Comparison of ENCODE assay signal across 30 cellular contexts in genomic region chr13:84431646-84432045, GRCh38.
DNase-seq lines count a peak whose midpoint lies in the region; ATAC-seq, FAIRE-seq and TF ChIP-seq lines count a peak whose summit lies in the region.
"Had no signal": no experiment of that assay in that cellular context is flagged by ENCODE, and none has a peak within 500 bp of the region (broad histone marks: within the 10 kb centered on the region; RNA-seq: fewer than 3 reads in every experiment).

No MANE protein-coding gene starts in this region.

- H3K9me3 Mint-ChIP-seq in astrocyte (ENCODE audit: unreplicated experiment) = peaks cover 4% of the 10 kb centered on the region
- no peaks in the 10 kb centered on the region for H3K9me3 Mint-ChIP-seq in activated CD8-positive, alpha-beta T cell treated with anti-CD3 and anti-CD28 coated beads for 36 hours
- H3K9me3 Mint-ChIP-seq: activated naive CD8-positive, alpha-beta T cell treated with anti-CD3 and anti-CD28 coated beads, Interleukin-2, amount 10 ng/mL, durations not matched to agents 7 days and 5 days; type B pancreatic cell had no signal

- POLR2A ChIA-PET in A673 (lab: Charles Lee; ENCODE audit: low non-redundant PET) = no interaction called here
- POLR2A ChIA-PET in activated CD8-positive, alpha-beta T cell treated with anti-CD3 and anti-CD28 coated beads for 36 hours (lab: Charles Lee) = no interaction called here

- H3K9ac ChIP-seq in astrocyte (ENCODE audit: low read length) = peak overlapping the region; percentile 10

- no peaks in the 10 kb centered on the region for H3K27me3 ChIP-seq in A673 (replicated peaks; ENCODE audit: insufficient read depth, low read depth, low read length, poor library complexity)
- H3K27me3 ChIP-seq in astrocyte (ENCODE audit: insufficient read depth, low read length) = no peaks in the 10 kb centered on the region
- H3K27me3 ChIP-seq in foreskin keratinocyte = no peaks in the 10 kb centered on the region
- H3K27me3 ChIP-seq in H7 (ENCODE audit: control insufficient read depth, insufficient read depth, low read length) = no peaks in the 10 kb centered on the region
- H3K27me3 ChIP-seq: BE2C, cardiac muscle cell had no signal

- H3K27ac Mint-ChIP-seq in astrocyte (ENCODE audit: unreplicated experiment) = peak overlapping the region; percentile 91
- H3K27ac Mint-ChIP-seq in activated CD8-positive, alpha-beta T cell treated with anti-CD3 and anti-CD28 coated beads for 36 hours = no peak overlapping the region
- H3K27ac Mint-ChIP-seq: activated B cell treated with CpG ODN at 0.5 μM for 24 hours; activated naive CD8-positive, alpha-beta T cell treated with anti-CD3 and anti-CD28 coated beads, Interleukin-2, amount 10 ng/mL, durations not matched to agents 7 days and 5 days; activated T-helper 2 cell treated with anti-CD3 and anti-CD28 coated beads, Interferon-gamma antibody, Interleukin-2, Interleukin-4, amounts not matched to agents 10 μg/mL and 5 μg/mL and 100 μg/mL, durations not matched to agents 14 hours and 24 hours and 36 hours; type B pancreatic cell had no signal

- H3K27ac ChIP-seq in A673 (ENCODE audit: low read depth, low read length, poor library complexity, severe bottlenecking) = no peak overlapping the region
- peak overlapping the region; percentile 84 for H3K27ac ChIP-seq in astrocyte (ENCODE audit: low read depth, low read length)
- H3K27ac ChIP-seq in foreskin keratinocyte = no peak overlapping the region
- H3K27ac ChIP-seq: cardiac muscle cell, psoas muscle, skin epidermis had no signal

- H3K27me3 Mint-ChIP-seq in astrocyte (ENCODE audit: low read depth, unreplicated experiment) = no peaks in the 10 kb centered on the region
- no peaks in the 10 kb centered on the region for H3K27me3 Mint-ChIP-seq in activated CD8-positive, alpha-beta T cell treated with anti-CD3 and anti-CD28 coated beads for 36 hours
- H3K27me3 Mint-ChIP-seq: activated B cell treated with CpG ODN at 0.5 μM for 24 hours; activated naive CD8-positive, alpha-beta T cell treated with anti-CD3 and anti-CD28 coated beads, Interleukin-2, amount 10 ng/mL, durations not matched to agents 7 days and 5 days; type B pancreatic cell had no signal

- ATAC-seq in foreskin keratinocyte = peak; percentile 28
- no peak for ATAC-seq in activated CD8-positive, alpha-beta T cell treated with anti-CD3 and anti-CD28 coated beads for 36 hours
- ATAC-seq: left cardiac atrium, PC-3, psoas muscle had no signal

- H4K20me1 ChIP-seq in astrocyte (ENCODE audit: insufficient read depth, low read length) = no peaks in the 10 kb centered on the region

- no peaks in the 10 kb centered on the region for H3K79me2 ChIP-seq in astrocyte (ENCODE audit: insufficient read depth, low read length)

- peak; percentile 4 for DNase-seq in A673 (ENCODE audit: low spot score)
- peak; percentile 70 for DNase-seq in HCEC 1CT
- DNase-seq in astrocyte (ENCODE audit: low read depth) = peak; percentile 81
- DNase-seq in foreskin keratinocyte = peak in 1 of 2 donors; percentile 38
- DNase-seq in activated CD8-positive, alpha-beta T cell treated with anti-CD3 and anti-CD28 coated beads for 36 hours = no peak
- DNase-seq in SKM-1 treated with dmso at 0.1 percent for 144 hours (lab: John Stamatoyannopoulos, UW; ENCODE audit: unreplicated experiment) = no peak
- no peak for DNase-seq in H7
- DNase-seq in cerebellum (ENCODE audit: low spot score) = no peak
- DNase-seq: 8988T; activated B cell treated with CpG ODN at 0.5 μM for 24 hours; activated CD4-positive, alpha-beta T cell treated with anti-CD3 and anti-CD28 coated beads, Interleukin-2, amount 50 U/mL, for 4 hours; activated naive CD8-positive, alpha-beta T cell treated with anti-CD3 and anti-CD28 coated beads, Interleukin-2, amount 10 ng/mL, durations not matched to agents 7 days and 5 days; BE2C; DMS79; KBM-7; left cardiac atrium; NCI-H1436 treated with DMSO at 0.1 percent for 48 hours; NCI-H2107; NCI-H510A treated with DMSO at 0.1 percent for 48 hours; PC-3; psoas muscle; Right ventricle myocardium superior; stimulated activated CD4-positive, alpha-beta T cell treated with anti-CD3 and anti-CD28 coated beads, Interleukin-1b, Interleukin-23, amount 100 ng/mL, for 48 hours; SW 1271; T1000 had no signal

- H3K4me2 ChIP-seq in astrocyte (ENCODE audit: low read length) = peak overlapping the region; percentile 39

- peaks cover 34% of the 10 kb centered on the region for H3K4me1 Mint-ChIP-seq in astrocyte (ENCODE audit: low read depth, unreplicated experiment)
- H3K4me1 Mint-ChIP-seq in activated CD8-positive, alpha-beta T cell treated with anti-CD3 and anti-CD28 coated beads for 36 hours (ENCODE audit: low read depth) = no peaks in the 10 kb centered on the region
- H3K4me1 Mint-ChIP-seq: activated B cell treated with CpG ODN at 0.5 μM for 24 hours; activated naive CD8-positive, alpha-beta T cell treated with anti-CD3 and anti-CD28 coated beads, Interleukin-2, amount 10 ng/mL, durations not matched to agents 7 days and 5 days had no signal

- no peak overlapping the region for H2AFZ ChIP-seq in astrocyte (ENCODE audit: low read depth, low read length)

- H3K4me1 ChIP-seq in A673 (ENCODE audit: insufficient read depth, low read length, poor library complexity, severe bottlenecking) (no peaks in the 10 kb centered on the region), astrocyte (ENCODE audit: insufficient read depth, low read length) (peaks cover 24% of the 10 kb centered on the region), foreskin keratinocyte (peaks cover 15% of the 10 kb centered on the region)
- H3K4me1 ChIP-seq: psoas muscle had no signal

- FAIRE-seq in astrocyte (lab: Jason Lieb, UNC) = peak; percentile 98
- FAIRE-seq: GM12891 had no signal

- H3K36me3 ChIP-seq in A673 (ENCODE audit: insufficient read depth, low read length, poor library complexity, severe bottlenecking) (no peaks in the 10 kb centered on the region), astrocyte (ENCODE audit: insufficient read depth, low read length) (no peaks in the 10 kb centered on the region), H7 (replicated peaks; ENCODE audit: control insufficient read depth, insufficient read depth, low read length) (no peaks in the 10 kb centered on the region)
- H3K36me3 ChIP-seq: BE2C, cardiac muscle cell had no signal

- intact Hi-C loops in A673 (cut with micrococcal nuclease; ENCODE audit: unreplicated experiment) = no loop called here
- intact Hi-C loops in activated CD8-positive, alpha-beta T cell treated with anti-CD3 and anti-CD28 coated beads for 36 hours (cut with micrococcal nuclease) = no loop called here

- H3K36me3 Mint-ChIP-seq in astrocyte (ENCODE audit: low read depth, unreplicated experiment) = no peaks in the 10 kb centered on the region
- H3K36me3 Mint-ChIP-seq in activated CD8-positive, alpha-beta T cell treated with anti-CD3 and anti-CD28 coated beads for 36 hours (ENCODE audit: low read depth) = no peaks in the 10 kb centered on the region
- H3K36me3 Mint-ChIP-seq: activated naive CD8-positive, alpha-beta T cell treated with anti-CD3 and anti-CD28 coated beads, Interleukin-2, amount 10 ng/mL, durations not matched to agents 7 days and 5 days; type B pancreatic cell had no signal

- H3K9me3 ChIP-seq in A673 (ENCODE audit: low read depth, low read length, poor library complexity, severe bottlenecking) (no peaks in the 10 kb centered on the region), astrocyte (ENCODE audit: insufficient read depth, low read depth, low read length) (no peaks in the 10 kb centered on the region)
- H3K9me3 ChIP-seq: BE2C, psoas muscle had no signal

- H3K4me3 ChIP-seq in A673 (ENCODE audit: low read depth, low read length, poor library complexity, severe bottlenecking) (no peak overlapping the region), astrocyte (ENCODE audit: insufficient read depth, low read depth, low read length) (no peak overlapping the region), H7 (ENCODE audit: insufficient read depth, low read depth, low read length) (no peak overlapping the region)
- H3K4me3 ChIP-seq: cardiac muscle cell, psoas muscle, skin epidermis had no signal

- no peak overlapping the region for H3K4me3 Mint-ChIP-seq in astrocyte (ENCODE audit: unreplicated experiment)
- no peak overlapping the region for H3K4me3 Mint-ChIP-seq in activated CD8-positive, alpha-beta T cell treated with anti-CD3 and anti-CD28 coated beads for 36 hours
- H3K4me3 Mint-ChIP-seq: activated B cell treated with CpG ODN at 0.5 μM for 24 hours; activated naive CD8-positive, alpha-beta T cell treated with anti-CD3 and anti-CD28 coated beads, Interleukin-2, amount 10 ng/mL, durations not matched to agents 7 days and 5 days; type B pancreatic cell had no signal

- CTCF ChIA-PET in A673 (lab: Charles Lee) = no interaction called here
- CTCF ChIA-PET in activated CD8-positive, alpha-beta T cell treated with anti-CD3 and anti-CD28 coated beads for 36 hours (lab: Charles Lee) = no interaction called here

- BruUV-seq in A673 (replicated peaks; lab: Mats Ljungman, UMichigan) = no TSS peak

- no peak for TF ChIP-seq CTCF in A673 (conservative IDR thresholded peaks at IDR 0.05; ENCODE audit: low read depth, low read length)
- no peak for TF ChIP-seq CTCF in astrocyte (IDR thresholded peaks at IDR 0.05; ENCODE audit: insufficient read depth, low read depth, low read length)
- no peak for TF ChIP-seq CTCF in foreskin keratinocyte (conservative IDR thresholded peaks at IDR 0.05)
- TF ChIP-seq CTCF in activated CD8-positive, alpha-beta T cell treated with anti-CD3 and anti-CD28 coated beads for 36 hours (IDR thresholded peaks at IDR 0.05) = no peak

Comparison
In these comparisons a context has a peak if more than half of its experiments do, and no peak if none do; other contexts are left out.
1. DNase-seq: peak in A673 (single experiment), HCEC 1CT (single experiment) and astrocyte (single experiment); none in activated CD8-positive, alpha-beta T cell treated with anti-CD3 and anti-CD28 coated beads for 36 hours (single experiment), SKM-1 treated with dmso at 0.1 percent for 144 hours (single experiment), H7 (single experiment) and cerebellum (single experiment).